ENCODE assay signal across 15 cellular contexts in the genomic region with DNA sequence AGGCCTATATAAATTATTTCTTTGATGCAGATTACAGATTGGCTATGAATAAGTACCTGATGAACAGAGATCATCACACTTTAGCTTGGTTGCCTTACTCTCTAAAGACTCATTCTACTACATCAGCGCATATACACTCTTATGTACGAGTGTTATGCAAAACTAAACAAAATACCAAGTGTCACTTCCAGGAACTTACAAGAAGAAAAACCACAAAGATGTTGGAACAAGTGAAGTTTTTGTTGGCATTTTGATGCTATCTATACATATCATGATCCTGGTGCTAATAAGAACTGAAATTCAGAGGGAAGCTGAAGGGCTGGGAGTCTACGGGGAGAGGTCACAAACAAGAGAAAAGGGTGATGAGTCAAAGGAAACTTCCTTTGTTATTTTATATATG. TPM values are rescaled to one million over a fixed set of nuclear protein-coding genes. Genes with fewer than 3 reads are reported as not detected.
DNase-seq lines count a peak whose midpoint lies in the region; ATAC-seq and TF ChIP-seq lines count a peak whose summit lies in the region.
"Had no signal": no experiment of that assay in that cellular context is flagged by ENCODE, and none has a peak within 500 bp of the region (broad histone marks: within the 10 kb centered on the region; RNA-seq: fewer than 3 reads in every experiment).

No MANE protein-coding gene starts in this region.

- CTCF ChIA-PET in activated CD4-positive, alpha-beta T cell treated with anti-CD3 and anti-CD28 coated beads, Interleukin-2, amount 10 ng/mL, durations not matched to agents 7 days and 5 days (lab: Charles Lee), result interaction anchor here (0.6 to 1.1 kb wide), 2 partner anchors 11 to 195 kb away, joined by 3 read pairs; no protein-coding TSS in a partner anchor

- peaks cover 92% of the 10 kb centered on the region for H3K4me1 ChIP-seq in RWPE2 (ENCODE audit: insufficient read depth, poor library complexity, severe bottlenecking)
- peaks cover 61% of the 10 kb centered on the region for H3K4me1 ChIP-seq in osteoblast (ENCODE audit: insufficient read depth, low read length)

- H3K4me3 ChIP-seq in RWPE2 (ENCODE audit: severe bottlenecking), result no peak overlapping the region
- no peak overlapping the region for H3K4me3 ChIP-seq in cardiac fibroblast (replicated peaks in 1 of 2; ENCODE audit: low read depth in 2 of 2, low read length in 2 of 2)
- H3K4me3 ChIP-seq in osteoblast (ENCODE audit: insufficient read depth, low read length), result peak overlapping the region; percentile 47
- H3K4me3 ChIP-seq: gastrocnemius medialis had no signal

- H3K27me3 Mint-ChIP-seq in activated CD4-positive, alpha-beta T cell treated with anti-CD3 and anti-CD28 coated beads, Interleukin-2, amount 10 ng/mL, durations not matched to agents 7 days and 5 days, result no peaks in the 10 kb centered on the region
- H3K27me3 Mint-ChIP-seq: dendritic cell treated with granulocyte-macrophage colony-stimulating factor and Interleukin-4, amounts not matched to agents 40 ng/mL and 50 ng/mL, for 4 days had no signal

- no peak overlapping the region for H2AFZ ChIP-seq in osteoblast (ENCODE audit: low read length)

- H3K9me3 Mint-ChIP-seq in activated CD4-positive, alpha-beta T cell treated with anti-CD3 and anti-CD28 coated beads, Interleukin-2, amount 10 ng/mL, durations not matched to agents 7 days and 5 days, result no peaks in the 10 kb centered on the region
- H3K9me3 Mint-ChIP-seq: dendritic cell treated with granulocyte-macrophage colony-stimulating factor and Interleukin-4, amounts not matched to agents 40 ng/mL and 50 ng/mL, for 4 days had no signal

- POLR2A ChIA-PET in activated CD4-positive, alpha-beta T cell treated with anti-CD3 and anti-CD28 coated beads, Interleukin-2, amount 10 ng/mL, durations not matched to agents 7 days and 5 days (lab: Charles Lee), result interaction anchor here (0.6 to 0.7 kb wide), 2 partner anchors 69 to 83 kb away, joined by 3 to 4 read pairs; no protein-coding TSS in a partner anchor

- peaks cover 96% of the 10 kb centered on the region for H3K79me2 ChIP-seq in osteoblast (ENCODE audit: insufficient read depth, low read length)

- H3K27me3 ChIP-seq in RWPE2 (ENCODE audit: insufficient read depth, poor library complexity, severe bottlenecking) (no peaks in the 10 kb centered on the region), osteoblast (ENCODE audit: insufficient read depth, low read length) (no peaks in the 10 kb centered on the region)
- H3K27me3 ChIP-seq: gastrocnemius medialis had no signal

- no peak overlapping the region for H3K4me3 Mint-ChIP-seq in activated CD4-positive, alpha-beta T cell treated with anti-CD3 and anti-CD28 coated beads, Interleukin-2, amount 10 ng/mL, durations not matched to agents 7 days and 5 days
- H3K4me3 Mint-ChIP-seq: dendritic cell treated with granulocyte-macrophage colony-stimulating factor and Interleukin-4, amounts not matched to agents 40 ng/mL and 50 ng/mL, for 4 days had no signal

- TF ChIP-seq CTCF in RWPE2 (IDR thresholded peaks at IDR 0.05; ENCODE audit: poor library complexity, severe bottlenecking), result no peak
- TF ChIP-seq CTCF in cardiac fibroblast (IDR thresholded peaks at IDR 0.05; ENCODE audit: low read depth, low read length), result no peak
- no peak for TF ChIP-seq CTCF in osteoblast (IDR thresholded peaks at IDR 0.05; ENCODE audit: extremely low read depth, low read depth, low read length)

- H3K27ac Mint-ChIP-seq in activated CD4-positive, alpha-beta T cell treated with anti-CD3 and anti-CD28 coated beads, Interleukin-2, amount 10 ng/mL, durations not matched to agents 7 days and 5 days, result peak overlapping the region; percentile 34
- H3K27ac Mint-ChIP-seq: dendritic cell treated with granulocyte-macrophage colony-stimulating factor and Interleukin-4, amounts not matched to agents 40 ng/mL and 50 ng/mL, for 4 days had no signal

- peaks cover 90% of the 10 kb centered on the region for H3K36me3 ChIP-seq in RWPE2 (ENCODE audit: low read depth)
- H3K36me3 ChIP-seq in osteoblast (ENCODE audit: insufficient read depth, low read length), result peaks cover 71% of the 10 kb centered on the region
- H3K36me3 ChIP-seq: gastrocnemius medialis had no signal

- H3K36me3 Mint-ChIP-seq in activated CD4-positive, alpha-beta T cell treated with anti-CD3 and anti-CD28 coated beads, Interleukin-2, amount 10 ng/mL, durations not matched to agents 7 days and 5 days (ENCODE audit: low read depth), result peaks cover 7% of the 10 kb centered on the region

- peak; percentile 28; the same call in 2 of the 3 replicates for ATAC-seq in RWPE2 (ENCODE audit: low read depth)
- ATAC-seq: gastrocnemius medialis had no signal

- H3K9me3 ChIP-seq in RWPE2 (ENCODE audit: severe bottlenecking), result no peaks in the 10 kb centered on the region
- H3K9me3 ChIP-seq in osteoblast (ENCODE audit: low read depth, low read length), result no peaks in the 10 kb centered on the region
- H3K9me3 ChIP-seq: gastrocnemius medialis had no signal

- peaks cover 76% of the 10 kb centered on the region for H4K20me1 ChIP-seq in osteoblast (ENCODE audit: insufficient read depth, low read length)

- no peak for DNase-seq in activated CD4-positive, alpha-beta T cell treated with anti-CD3 and anti-CD28 coated beads, Interleukin-2, amount 10 ng/mL, durations not matched to agents 7 days and 5 days
- no peak for DNase-seq in activated CD4-positive, alpha-beta T cell treated with anti-CD3 and anti-CD28 coated beads for 1 hour
- no peak for DNase-seq in RWPE2 (ENCODE audit: low spot score)
- DNase-seq in cardiac fibroblast (ENCODE audit: low read depth in 2 of 2), result peak; percentile 64 to 74
- DNase-seq in osteoblast (ENCODE audit: insufficient read length, low spot score, missing footprints), result no peak
- DNase-seq in NCI-H2196 treated with DMSO at 0.1 percent for 48 hours (lab: John Stamatoyannopoulos, UW; ENCODE audit: unreplicated experiment), result no peak
- DNase-seq in DMS153 treated with DMSO at 0.1 percent for 48 hours (lab: John Stamatoyannopoulos, UW; ENCODE audit: unreplicated experiment), result no peak
- no peak for DNase-seq in epidermal melanocyte (ENCODE audit: insufficient read length, low spot score)
- DNase-seq: amniotic stem cell, gastrocnemius medialis, Kasumi-1, NCI-H1694 treated with DMSO at 0.1 percent for 48 hours, NCI-H526, T1000 had no signal

- peak overlapping the region; percentile 99 for H3K27ac ChIP-seq in RWPE2 (ENCODE audit: poor library complexity, severe bottlenecking)
- peak overlapping the region; percentile 61 for H3K27ac ChIP-seq in osteoblast (ENCODE audit: low read depth, low read length)
- H3K27ac ChIP-seq: gastrocnemius medialis had no signal

- H3K4me2 ChIP-seq in osteoblast (ENCODE audit: insufficient read depth, low read length), result peak overlapping the region; percentile 63

- peaks cover 47% of the 10 kb centered on the region for H3K4me1 Mint-ChIP-seq in activated CD4-positive, alpha-beta T cell treated with anti-CD3 and anti-CD28 coated beads, Interleukin-2, amount 10 ng/mL, durations not matched to agents 7 days and 5 days

RNA-seq across cellular contexts. Expression of gene CERS5, which starts 47.9 kb away (rescaled TPM):
- 10 to 100 TPM; 49.2 to 59.2 TPM for total RNA-seq in activated CD4-positive, alpha-beta T cell treated with anti-CD3 and anti-CD28 coated beads, Interleukin-2, amount 10 ng/mL, durations not matched to agents 7 days and 5 days
- 30.9 and 33.7 TPM in 2 replicates for total RNA-seq in osteoblast

Comparison
In these comparisons a context has a peak if more than half of its experiments do, and no peak if none do; other contexts are left out.
1. DNase-seq: peak in cardiac fibroblast (2 of 2); none in activated CD4-positive, alpha-beta T cell treated with anti-CD3 and anti-CD28 coated beads, Interleukin-2, amount 10 ng/mL, durations not matched to agents 7 days and 5 days (single experiment), activated CD4-positive, alpha-beta T cell treated with anti-CD3 and anti-CD28 coated beads for 1 hour (single experiment), RWPE2 (single experiment), osteoblast (single experiment), NCI-H2196 treated with DMSO at 0.1 percent for 48 hours (single experiment), DMS153 treated with DMSO at 0.1 percent for 48 hours (single experiment) and epidermal melanocyte (single experiment).